In genomic region chr1:36691374-36691773, GRCh38 we compare ENCODE assay signal across 17 cellular contexts.
DNase-seq lines count a peak whose midpoint lies in the region; ATAC-seq and TF ChIP-seq lines count a peak whose summit lies in the region.
"Had no signal": no experiment of that assay in that cellular context is flagged by ENCODE, and none has a peak within 500 bp of the region (broad histone marks: within the 10 kb centered on the region; RNA-seq: fewer than 3 reads in every experiment).

No MANE protein-coding gene starts in this region.

- H3K4me2 ChIP-seq in PC-9 = 0 out of 2 replicates have a peak overlapping the region, but pooled peaks have one; percentile 6

- H4K20me1 ChIP-seq in PC-9 (ENCODE audit: insufficient read depth) = no peaks in the 10 kb centered on the region

- DNase-seq in left cardiac atrium (no peak), heart left ventricle (no peak), PC-9 (peak; percentile 12 to 86), epithelial cell of esophagus (ENCODE audit: low read depth) (peak; percentile 15), NCI-H748 (lab: John Stamatoyannopoulos, UW; ENCODE audit: unreplicated experiment) (no peak), NCI-H2107 treated with DMSO at 0.1 percent for 48 hours (lab: John Stamatoyannopoulos, UW; ENCODE audit: unreplicated experiment) (no peak)
- DNase-seq in natural killer cell treated with Interleukin-12 subunit alpha and Interleukin-12 subunit beta and Interleukin-15 and Interleukin-18, amount 100 ng/mL, for 72 hours (ENCODE audit: low spot score) = no peak
- DNase-seq: HCEC 1CT, KBM-7, MM.1S, NCI-H187 treated with DMSO at 0.1 percent for 48 hours, NCI-H2227 treated with DMSO at 0.1 percent for 48 hours, NCI-H526, SHP77 treated with DMSO at 0.1 percent for 48 hours had no signal

- no peak for TF ChIP-seq POLR2A in heart left ventricle (IDR thresholded peaks at IDR 0.05)

- peaks cover 25 to 27% of the 10 kb centered on the region in 2 donors for H3K27me3 Mint-ChIP-seq in natural killer cell treated with Interleukin-12 subunit alpha and Interleukin-12 subunit beta and Interleukin-15 and Interleukin-18, amount 100 ng/mL, for 72 hours

- no peaks in the 10 kb centered on the region for H3K36me3 Mint-ChIP-seq in natural killer cell treated with Interleukin-12 subunit alpha and Interleukin-12 subunit beta and Interleukin-15 and Interleukin-18, amount 100 ng/mL, for 72 hours

- intact Hi-C loops in left cardiac atrium (cut with DNase I) (no loop called here), heart left ventricle (cut with DNase I) (no loop called here), PC-9 (cut with micrococcal nuclease; ENCODE audit: unreplicated experiment) (no loop called here)

- H3K4me3 ChIP-seq in heart left ventricle = no peak overlapping the region
- H3K4me3 ChIP-seq in PC-9 = no peak overlapping the region
- H3K4me3 ChIP-seq in epithelial cell of esophagus (ENCODE audit: low read length) = no peak overlapping the region

- peak; percentile 52 to 97 for ATAC-seq in left cardiac atrium
- no peak for ATAC-seq in heart left ventricle
- ATAC-seq in HG03196 (IDR thresholded peaks at IDR 0.05; ENCODE audit: unreplicated experiment) = no peak
- ATAC-seq in natural killer cell treated with Interleukin-12 subunit alpha and Interleukin-12 subunit beta and Interleukin-15 and Interleukin-18, amount 100 ng/mL, for 72 hours = no peak

- no peak for TF ChIP-seq CTCF in heart left ventricle (IDR thresholded peaks at IDR 0.05)
- TF ChIP-seq CTCF in PC-9 (conservative IDR thresholded peaks at IDR 0.05) = no peak
- TF ChIP-seq CTCF in epithelial cell of esophagus (IDR thresholded peaks at IDR 0.05; ENCODE audit: insufficient read depth, low read depth, low read length, missing control alignments) = no peak

- H3K9me3 ChIP-seq in heart left ventricle = no peaks in the 10 kb centered on the region
- no peaks in the 10 kb centered on the region for H3K9me3 ChIP-seq in PC-9 (ENCODE audit: insufficient read depth, low read depth)

- no peaks in the 10 kb centered on the region for H3K79me2 ChIP-seq in PC-9 (ENCODE audit: low read depth)

- H3K27ac ChIP-seq in heart left ventricle (no peak overlapping the region), PC-9 (no peak overlapping the region)
- H3K27ac ChIP-seq: C4-2B, HL-60 had no signal

- no peaks in the 10 kb centered on the region for H3K9me3 Mint-ChIP-seq in natural killer cell treated with Interleukin-12 subunit alpha and Interleukin-12 subunit beta and Interleukin-15 and Interleukin-18, amount 100 ng/mL, for 72 hours

- H3K9me2 ChIP-seq in PC-9 (ENCODE audit: insufficient read depth) = no peaks in the 10 kb centered on the region

- H3K27ac Mint-ChIP-seq in natural killer cell treated with Interleukin-12 subunit alpha and Interleukin-12 subunit beta and Interleukin-15 and Interleukin-18, amount 100 ng/mL, for 72 hours = no peak overlapping the region

- H3K36me3 ChIP-seq in heart left ventricle = no peaks in the 10 kb centered on the region
- H3K36me3 ChIP-seq in PC-9 (ENCODE audit: low read depth) = no peaks in the 10 kb centered on the region

- CTCF ChIA-PET in PC-9 (lab: Charles Lee) = no interaction called here

- no peak overlapping the region for H3K4me3 Mint-ChIP-seq in natural killer cell treated with Interleukin-12 subunit alpha and Interleukin-12 subunit beta and Interleukin-15 and Interleukin-18, amount 100 ng/mL, for 72 hours

- no peaks in the 10 kb centered on the region for H3K4me1 Mint-ChIP-seq in natural killer cell treated with Interleukin-12 subunit alpha and Interleukin-12 subunit beta and Interleukin-15 and Interleukin-18, amount 100 ng/mL, for 72 hours (ENCODE audit: low read depth in 2 of 2)

- no peak overlapping the region for H2AFZ ChIP-seq in PC-9

- no peaks in the 10 kb centered on the region for H3K4me1 ChIP-seq in heart left ventricle
- H3K4me1 ChIP-seq in PC-9 (replicated peaks; ENCODE audit: insufficient read depth) = peaks cover 15% of the 10 kb centered on the region; the same call in 1 of the 2 replicates

- no TSS peak for BruUV-seq in PC-9 (replicated peaks; lab: Mats Ljungman, UMichigan)

- 45 to 67% (median 58%) methylated on average over 3 of the region's 3 CpGs for WGBS in heart left ventricle, 4 donors

- H3K27me3 ChIP-seq in heart left ventricle (peaks cover 5 to 63% (median 20%) of the 10 kb centered on the region in 9 donors), PC-9 (ENCODE audit: insufficient read depth, low read depth) (peaks cover 54% of the 10 kb centered on the region)

- POLR2A ChIA-PET in PC-9 (lab: Charles Lee; ENCODE audit: unreplicated experiment) = no interaction called here

- peaks cover 10% of the 10 kb centered on the region; the same call in 1 of the 2 replicates for H3F3A ChIP-seq in PC-9 (ENCODE audit: insufficient read depth, low read depth)

Comparison
In these comparisons a context has a peak if more than half of its experiments do, and no peak if none do; other contexts are left out.
1. ATAC-seq: peak in left cardiac atrium (2 of 2); none in heart left ventricle (0 of 4), HG03196 (single experiment) and natural killer cell treated with Interleukin-12 subunit alpha and Interleukin-12 subunit beta and Interleukin-15 and Interleukin-18, amount 100 ng/mL, for 72 hours (0 of 2).
2. DNase-seq: peak in PC-9 (2 of 2) and epithelial cell of esophagus (single experiment); none in left cardiac atrium (single experiment), heart left ventricle (0 of 5), NCI-H748 (single experiment), NCI-H2107 treated with DMSO at 0.1 percent for 48 hours (single experiment) and natural killer cell treated with Interleukin-12 subunit alpha and Interleukin-12 subunit beta and Interleukin-15 and Interleukin-18, amount 100 ng/mL, for 72 hours (single experiment).